ENCODE assay signal across 1 cellular context in the genomic region with DNA sequence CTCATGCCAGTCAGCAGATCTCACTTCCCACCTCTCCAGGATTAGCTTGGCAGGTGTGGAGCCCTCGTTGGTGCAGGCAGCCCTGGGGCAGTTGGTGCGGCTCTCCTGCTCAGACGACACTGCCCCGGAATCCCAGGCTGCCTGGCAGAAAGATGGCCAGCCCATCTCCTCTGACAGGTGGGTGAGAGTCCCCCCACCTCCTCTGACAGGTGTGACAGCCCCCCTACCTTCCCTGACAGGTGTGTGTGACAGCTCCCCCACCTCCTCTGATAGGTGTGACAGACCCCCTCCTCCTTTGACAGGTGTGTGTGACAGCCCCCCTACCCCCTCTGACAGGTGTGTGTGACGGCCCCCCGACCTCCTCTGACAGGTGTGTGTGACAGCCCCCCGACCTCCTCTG.
TF ChIP-seq lines count a peak whose summit lies in the region.

No MANE protein-coding gene starts in this region.

TF ChIP-seq in GM23338, 12 proteins besides CTCF, POLR2A, EP300 and RAD21 (continued from another document):
- TF ChIP-seq, protein P1, sequence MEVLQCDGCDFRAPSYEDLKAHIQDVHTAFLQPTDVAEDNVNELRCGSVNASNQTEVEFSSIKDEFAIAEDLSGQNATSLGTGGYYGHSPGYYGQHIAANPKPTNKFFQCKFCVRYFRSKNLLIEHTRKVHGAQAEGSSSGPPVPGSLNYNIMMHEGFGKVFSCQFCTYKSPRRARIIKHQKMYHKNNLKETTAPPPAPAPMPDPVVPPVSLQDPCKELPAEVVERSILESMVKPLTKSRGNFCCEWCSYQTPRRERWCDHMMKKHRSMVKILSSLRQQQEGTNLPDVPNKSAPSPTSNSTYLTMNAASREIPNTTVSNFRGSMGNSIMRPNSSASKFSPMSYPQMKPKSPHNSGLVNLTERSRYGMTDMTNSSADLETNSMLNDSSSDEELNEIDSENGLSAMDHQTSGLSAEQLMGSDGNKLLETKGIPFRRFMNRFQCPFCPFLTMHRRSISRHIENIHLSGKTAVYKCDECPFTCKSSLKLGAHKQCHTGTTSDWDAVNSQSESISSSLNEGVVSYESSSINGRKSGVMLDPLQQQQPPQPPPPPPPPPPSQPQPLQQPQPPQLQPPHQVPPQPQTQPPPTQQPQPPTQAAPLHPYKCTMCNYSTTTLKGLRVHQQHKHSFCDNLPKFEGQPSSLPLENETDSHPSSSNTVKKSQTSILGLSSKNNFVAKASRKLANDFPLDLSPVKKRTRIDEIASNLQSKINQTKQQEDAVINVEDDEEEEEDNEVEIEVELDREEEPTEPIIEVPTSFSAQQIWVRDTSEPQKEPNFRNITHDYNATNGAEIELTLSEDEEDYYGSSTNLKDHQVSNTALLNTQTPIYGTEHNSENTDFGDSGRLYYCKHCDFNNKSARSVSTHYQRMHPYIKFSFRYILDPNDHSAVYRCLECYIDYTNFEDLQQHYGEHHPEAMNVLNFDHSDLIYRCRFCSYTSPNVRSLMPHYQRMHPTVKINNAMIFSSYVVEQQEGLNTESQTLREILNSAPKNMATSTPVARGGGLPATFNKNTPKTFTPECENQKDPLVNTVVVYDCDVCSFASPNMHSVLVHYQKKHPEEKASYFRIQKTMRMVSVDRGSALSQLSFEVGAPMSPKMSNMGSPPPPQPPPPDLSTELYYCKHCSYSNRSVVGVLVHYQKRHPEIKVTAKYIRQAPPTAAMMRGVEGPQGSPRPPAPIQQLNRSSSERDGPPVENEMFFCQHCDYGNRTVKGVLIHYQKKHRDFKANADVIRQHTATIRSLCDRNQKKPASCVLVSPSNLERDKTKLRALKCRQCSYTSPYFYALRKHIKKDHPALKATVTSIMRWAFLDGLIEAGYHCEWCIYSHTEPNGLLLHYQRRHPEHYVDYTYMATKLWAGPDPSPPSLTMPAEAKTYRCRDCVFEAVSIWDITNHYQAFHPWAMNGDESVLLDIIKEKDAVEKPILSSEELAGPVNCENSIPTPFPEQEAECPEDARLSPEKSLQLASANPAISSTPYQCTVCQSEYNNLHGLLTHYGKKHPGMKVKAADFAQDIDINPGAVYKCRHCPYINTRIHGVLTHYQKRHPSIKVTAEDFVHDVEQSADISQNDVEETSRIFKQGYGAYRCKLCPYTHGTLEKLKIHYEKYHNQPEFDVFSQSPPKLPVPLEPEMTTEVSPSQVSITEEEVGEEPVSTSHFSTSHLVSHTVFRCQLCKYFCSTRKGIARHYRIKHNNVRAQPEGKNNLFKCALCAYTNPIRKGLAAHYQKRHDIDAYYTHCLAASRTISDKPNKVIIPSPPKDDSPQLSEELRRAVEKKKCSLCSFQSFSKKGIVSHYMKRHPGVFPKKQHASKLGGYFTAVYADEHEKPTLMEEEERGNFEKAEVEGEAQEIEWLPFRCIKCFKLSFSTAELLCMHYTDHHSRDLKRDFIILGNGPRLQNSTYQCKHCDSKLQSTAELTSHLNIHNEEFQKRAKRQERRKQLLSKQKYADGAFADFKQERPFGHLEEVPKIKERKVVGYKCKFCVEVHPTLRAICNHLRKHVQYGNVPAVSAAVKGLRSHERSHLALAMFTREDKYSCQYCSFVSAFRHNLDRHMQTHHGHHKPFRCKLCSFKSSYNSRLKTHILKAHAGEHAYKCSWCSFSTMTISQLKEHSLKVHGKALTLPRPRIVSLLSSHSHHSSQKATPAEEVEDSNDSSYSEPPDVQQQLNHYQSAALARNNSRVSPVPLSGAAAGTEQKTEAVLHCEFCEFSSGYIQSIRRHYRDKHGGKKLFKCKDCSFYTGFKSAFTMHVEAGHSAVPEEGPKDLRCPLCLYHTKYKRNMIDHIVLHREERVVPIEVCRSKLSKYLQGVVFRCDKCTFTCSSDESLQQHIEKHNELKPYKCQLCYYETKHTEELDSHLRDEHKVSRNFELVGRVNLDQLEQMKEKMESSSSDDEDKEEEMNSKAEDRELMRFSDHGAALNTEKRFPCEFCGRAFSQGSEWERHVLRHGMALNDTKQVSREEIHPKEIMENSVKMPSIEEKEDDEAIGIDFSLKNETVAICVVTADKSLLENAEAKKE (CRISPR knock-in tag; IDR thresholded peaks at IDR 0.05): no peak
- TF ChIP-seq CREB1 (CRISPR knock-in tag; IDR thresholded peaks at IDR 0.05; ENCODE audit: low read depth) (no peak), NANOG (IDR thresholded peaks at IDR 0.05; ENCODE audit: borderline replicate concordance) (no peak), EZH2phosphoT487 (IDR thresholded peaks at IDR 0.05; ENCODE audit: unreplicated experiment) (no peak), ZNF331 (CRISPR knock-in tag; IDR thresholded peaks at IDR 0.05; ENCODE audit: low read depth) (no peak), EZH2 (IDR thresholded peaks at IDR 0.05; ENCODE audit: low read depth, unreplicated experiment) (no peak)
- TF ChIP-seq, protein P2, sequence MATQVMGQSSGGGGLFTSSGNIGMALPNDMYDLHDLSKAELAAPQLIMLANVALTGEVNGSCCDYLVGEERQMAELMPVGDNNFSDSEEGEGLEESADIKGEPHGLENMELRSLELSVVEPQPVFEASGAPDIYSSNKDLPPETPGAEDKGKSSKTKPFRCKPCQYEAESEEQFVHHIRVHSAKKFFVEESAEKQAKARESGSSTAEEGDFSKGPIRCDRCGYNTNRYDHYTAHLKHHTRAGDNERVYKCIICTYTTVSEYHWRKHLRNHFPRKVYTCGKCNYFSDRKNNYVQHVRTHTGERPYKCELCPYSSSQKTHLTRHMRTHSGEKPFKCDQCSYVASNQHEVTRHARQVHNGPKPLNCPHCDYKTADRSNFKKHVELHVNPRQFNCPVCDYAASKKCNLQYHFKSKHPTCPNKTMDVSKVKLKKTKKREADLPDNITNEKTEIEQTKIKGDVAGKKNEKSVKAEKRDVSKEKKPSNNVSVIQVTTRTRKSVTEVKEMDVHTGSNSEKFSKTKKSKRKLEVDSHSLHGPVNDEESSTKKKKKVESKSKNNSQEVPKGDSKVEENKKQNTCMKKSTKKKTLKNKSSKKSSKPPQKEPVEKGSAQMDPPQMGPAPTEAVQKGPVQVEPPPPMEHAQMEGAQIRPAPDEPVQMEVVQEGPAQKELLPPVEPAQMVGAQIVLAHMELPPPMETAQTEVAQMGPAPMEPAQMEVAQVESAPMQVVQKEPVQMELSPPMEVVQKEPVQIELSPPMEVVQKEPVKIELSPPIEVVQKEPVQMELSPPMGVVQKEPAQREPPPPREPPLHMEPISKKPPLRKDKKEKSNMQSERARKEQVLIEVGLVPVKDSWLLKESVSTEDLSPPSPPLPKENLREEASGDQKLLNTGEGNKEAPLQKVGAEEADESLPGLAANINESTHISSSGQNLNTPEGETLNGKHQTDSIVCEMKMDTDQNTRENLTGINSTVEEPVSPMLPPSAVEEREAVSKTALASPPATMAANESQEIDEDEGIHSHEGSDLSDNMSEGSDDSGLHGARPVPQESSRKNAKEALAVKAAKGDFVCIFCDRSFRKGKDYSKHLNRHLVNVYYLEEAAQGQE (IDR thresholded peaks at IDR 0.05; ENCODE audit: unreplicated experiment): no peak
